8 cellular contexts compared by ENCODE assay signal in the genomic region with DNA sequence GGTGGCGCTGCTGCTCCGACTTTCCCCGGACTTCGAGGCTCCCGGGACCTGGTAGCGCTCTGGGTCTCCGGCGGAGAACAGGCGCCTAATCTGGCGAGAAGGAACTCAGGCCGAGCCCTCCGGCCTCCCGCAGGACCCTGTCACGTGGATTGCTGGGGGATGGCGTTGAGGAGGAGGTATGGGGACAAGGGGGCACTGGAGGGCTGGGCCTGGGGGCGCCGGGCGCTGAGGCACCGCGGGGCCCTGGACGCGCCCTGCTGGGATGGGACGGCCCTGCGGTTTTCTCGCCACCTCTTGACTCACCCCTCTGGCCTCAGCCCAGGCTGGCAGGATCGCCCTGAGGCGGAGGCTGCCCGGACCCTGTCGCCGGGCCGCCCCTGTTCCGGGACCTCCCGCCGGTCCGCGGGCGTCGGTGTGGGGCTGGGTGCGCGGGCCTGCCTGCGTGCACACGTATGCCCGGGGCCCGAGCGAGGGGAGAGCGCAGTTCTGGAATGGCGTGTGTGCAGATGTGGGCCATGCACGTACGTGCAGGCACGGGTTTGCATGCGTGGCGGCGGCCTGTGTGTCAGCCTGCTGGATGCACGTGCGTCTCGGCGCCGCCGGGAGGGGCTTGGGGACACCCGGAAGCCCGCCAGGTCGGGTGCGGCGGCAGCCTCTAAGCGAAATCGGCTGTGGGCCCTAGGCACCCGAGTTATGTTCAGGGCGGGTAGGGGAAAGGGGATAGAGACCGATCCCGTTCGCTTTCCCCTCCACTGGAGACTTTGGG. TPM values are rescaled to one million over a fixed set of nuclear protein-coding genes. Genes with fewer than 3 reads are reported as not detected.
DNase-seq lines count a peak whose midpoint lies in the region; ATAC-seq, FAIRE-seq and TF ChIP-seq lines count a peak whose summit lies in the region.

No MANE protein-coding gene starts in this region.

- no peaks in the 10 kb centered on the region for H3K27me3 ChIP-seq in Loucy (ENCODE audit: insufficient read depth, low read length, poor library complexity, severe bottlenecking)
- H3K27me3 ChIP-seq in bronchial epithelial cell (ENCODE audit: control insufficient read depth, insufficient read depth, low read length) = no peaks in the 10 kb centered on the region

- peak overlapping the region; percentile 82 for H3K27ac Mint-ChIP-seq in activated B cell treated with CpG ODN at 0.5 μM for 24 hours

- H3K9me3 Mint-ChIP-seq in activated B cell treated with CpG ODN at 0.5 μM for 24 hours = no peaks in the 10 kb centered on the region

- POLR2A ChIA-PET in activated B cell treated with CpG ODN at 0.5 μM for 24 hours (lab: Charles Lee) = interaction anchor here (0.6 to 2.8 kb wide), 26 partner anchors 11 to 249 kb away, joined by 3 to 24 read pairs (median 6); a partner anchor contains a TSS

- peak; percentile 88 for DNase-seq in GM03348 (ENCODE audit: low spot score)
- DNase-seq in activated B cell treated with CpG ODN at 0.5 μM for 24 hours = peak; percentile 77
- no peak for DNase-seq in bronchial epithelial cell (ENCODE audit: low read depth)
- DNase-seq in kidney glomerular epithelial cell (lab: John Stamatoyannopoulos, UW) = peak; percentile 33
- peak; percentile 90 for DNase-seq in stimulated activated CD4-positive, alpha-beta T cell treated with anti-CD3 and anti-CD28 coated beads, Interleukin-1b, Interleukin-23, amount 100 ng/mL, for 48 hours
- DNase-seq in NCI-H2196 (lab: John Stamatoyannopoulos, UW; ENCODE audit: unreplicated experiment) = no peak

- H3K4me3 Mint-ChIP-seq in activated B cell treated with CpG ODN at 0.5 μM for 24 hours = peak overlapping the region; percentile 90

- CTCF ChIA-PET in activated B cell treated with CpG ODN at 0.5 μM for 24 hours (lab: Charles Lee) = interaction anchor here (0.7 to 7.0 kb wide), 11 partner anchors 22 to 179 kb away, joined by 3 to 149 read pairs (median 5); a partner anchor contains a TSS

- intact Hi-C loops in activated B cell treated with CpG ODN at 0.5 μM for 24 hours (cut with micrococcal nuclease) = loop anchor here (1.0 to 10.0 kb wide), 7 partner anchors 72 to 570 kb away; a partner anchor contains a TSS

- peak overlapping the region; percentile 89 for H3K9ac ChIP-seq in Loucy (ENCODE audit: low read depth, low read length, poor library complexity, severe bottlenecking)

- peaks cover 56% of the 10 kb centered on the region for H3K4me1 ChIP-seq in Loucy (ENCODE audit: insufficient read depth, low read length, poor library complexity, severe bottlenecking)

- peaks cover 83% of the 10 kb centered on the region for H3K79me2 ChIP-seq in Loucy (ENCODE audit: insufficient read depth, low read length)

- H3K4me2 ChIP-seq in Loucy (ENCODE audit: low read depth, low read length, poor library complexity, severe bottlenecking) = peak overlapping the region; percentile 88

- no peak overlapping the region for H2AFZ ChIP-seq in Loucy (ENCODE audit: low read length)

- H3K36me3 ChIP-seq in Loucy (ENCODE audit: insufficient read depth, low read length) (peaks cover 20% of the 10 kb centered on the region; the same call in 1 of the 2 replicates), bronchial epithelial cell (ENCODE audit: control insufficient read depth, insufficient read depth, low read length) (peaks cover 7% of the 10 kb centered on the region)

- H3K4me1 Mint-ChIP-seq in activated B cell treated with CpG ODN at 0.5 μM for 24 hours = peaks cover 37% of the 10 kb centered on the region

- H3K4me3 ChIP-seq in Loucy (ENCODE audit: low read length, poor library complexity, severe bottlenecking) (peak overlapping the region; percentile 76), bronchial epithelial cell (ENCODE audit: low read depth, low read length) (peak overlapping the region; percentile 92)

- peak; percentile 30; the same call in 1 of the 2 replicates for TF ChIP-seq CTCF in Loucy (conservative IDR thresholded peaks at IDR 0.05; ENCODE audit: low read length)
- no peak for TF ChIP-seq CTCF in activated B cell treated with CpG ODN at 0.5 μM for 24 hours (IDR thresholded peaks at IDR 0.05)
- TF ChIP-seq CTCF in bronchial epithelial cell (IDR thresholded peaks at IDR 0.05; ENCODE audit: insufficient read depth, low read length, severe bottlenecking) = no peak

- ATAC-seq in GM21737 (IDR thresholded peaks at IDR 0.05; ENCODE audit: unreplicated experiment) (peak; percentile 26), activated B cell treated with CpG ODN at 0.5 μM for 24 hours (ENCODE audit: low read depth) (peak; percentile 60)

- no peaks in the 10 kb centered on the region for H3K9me2 ChIP-seq in Loucy (replicated peaks; ENCODE audit: low read depth, low read length)

- no peaks in the 10 kb centered on the region for H3K9me3 ChIP-seq in Loucy (ENCODE audit: insufficient read depth, low read depth, low read length)

- peaks cover 59% of the 10 kb centered on the region for H4K20me1 ChIP-seq in Loucy (ENCODE audit: insufficient read depth, low read length, poor library complexity, severe bottlenecking)

- no peak for FAIRE-seq in bronchial epithelial cell (lab: Jason Lieb, UNC)

- peaks cover 1% of the 10 kb centered on the region for H3K27me3 Mint-ChIP-seq in activated B cell treated with CpG ODN at 0.5 μM for 24 hours

- H3F3A ChIP-seq in Loucy (ENCODE audit: low read depth) = peaks cover 4% of the 10 kb centered on the region

- H3K36me3 Mint-ChIP-seq in activated B cell treated with CpG ODN at 0.5 μM for 24 hours (ENCODE audit: low read depth) = peaks cover 17% of the 10 kb centered on the region

RNA-seq across cellular contexts. Expression of a gene that starts 0.8 kb away (rescaled TPM):
- total RNA-seq in activated B cell treated with CpG ODN at 0.5 μM for 24 hours = 59.6 and 73.2 TPM in 2 replicates
- total RNA-seq in bronchial epithelial cell = 2.1 and 2.2 TPM in 2 replicates

RNA-seq across cellular contexts. Expression of a gene that starts 55.7 kb away (rescaled TPM):
- total RNA-seq in activated B cell treated with CpG ODN at 0.5 μM for 24 hours (not detected in 2 replicates), bronchial epithelial cell (under 0.01 TPM in 1 of 2 replicates, not detected in the other)

Comparison
In these comparisons a context has a peak if more than half of its experiments do, and no peak if none do; other contexts are left out.
1. DNase-seq: peak in GM03348 (single experiment), activated B cell treated with CpG ODN at 0.5 μM for 24 hours (single experiment), kidney glomerular epithelial cell (single experiment) and stimulated activated CD4-positive, alpha-beta T cell treated with anti-CD3 and anti-CD28 coated beads, Interleukin-1b, Interleukin-23, amount 100 ng/mL, for 48 hours (single experiment); none in bronchial epithelial cell (single experiment) and NCI-H2196 (single experiment).
2. RNA of a gene that starts 0.8 kb away (total RNA-seq): 59.6 to 73.2 TPM in activated B cell treated with CpG ODN at 0.5 μM for 24 hours; 2.1 to 2.2 TPM in bronchial epithelial cell; every median in the first group is over 10 times any median in the second.